17 cellular contexts compared by ENCODE assay signal in genomic region chr12:68479261-68479581, GRCh38.
A peak's percentile ranks its signal among the peaks of the same experiment; 100 is the strongest.
DNase-seq lines count a peak whose midpoint lies in the region; ATAC-seq and TF ChIP-seq lines count a peak whose summit lies in the region.
"Had no signal": no experiment of that assay in that cellular context is flagged by ENCODE, and none has a peak within 500 bp of the region (broad histone marks: within the 10 kb centered on the region; RNA-seq: fewer than 3 reads in every experiment).

No MANE protein-coding gene starts in this region.

- H3K27ac Mint-ChIP-seq in osteocyte (ENCODE audit: unreplicated experiment) = peak overlapping the region; percentile 91
- H3K27ac Mint-ChIP-seq: activated T-helper 1 cell treated with anti-CD3 and anti-CD28 coated beads, Interleukin-12 subunit alpha, Interleukin-12 subunit beta, Interleukin-2, Interleukin-4 antibody, amounts not matched to agents 30 ng/mL and 10 ng/mL and 1 ng/mL, durations not matched to agents 14 hours and 24 hours and 36 hours; T-helper 2 cell treated with Interferon-gamma antibody and Interleukin-4, amounts not matched to agents 5 μg/mL and 100 μg/mL, for 36 hours had no signal

- DNase-seq in AG10803 (ENCODE audit: low read depth) = peak; percentile 96
- DNase-seq in PC-3 = no peak
- DNase-seq in fibroblast of gingiva (ENCODE audit: low read depth) = peak; percentile 96
- DNase-seq in osteocyte (ENCODE audit: extremely low spot score, unreplicated experiment) = no peak
- no peak for DNase-seq in OCI-M1 (lab: John Stamatoyannopoulos, UW)
- no peak for DNase-seq in esophagus squamous epithelium (lab: John Stamatoyannopoulos, UW)
- DNase-seq in NCI-H2171 treated with DMSO at 0.1 percent for 48 hours (lab: John Stamatoyannopoulos, UW) = no peak
- DNase-seq in left cardiac atrium = no peak
- DNase-seq: activated CD4-positive, alpha-beta T cell treated with anti-CD3 and anti-CD28 coated beads for 4 hours; C1 segment of cervical spinal cord; DMS79 treated with DMSO at 0.1 percent for 48 hours; NCI-H1694; NCI-H82; pancreas had no signal

- no peak overlapping the region for H3K4me3 ChIP-seq in AG10803 (ENCODE audit: low read length)
- H3K4me3 ChIP-seq in PC-3 (ENCODE audit: low read length) = no peak overlapping the region
- H3K4me3 ChIP-seq in esophagus squamous epithelium = no peak overlapping the region
- H3K4me3 ChIP-seq: ascending aorta, pancreas had no signal

- no peak for ATAC-seq in PC-3
- ATAC-seq in left cardiac atrium = no peak
- ATAC-seq: pancreas had no signal

- 61 to 64% methylated on average over 3 of the region's 3 CpGs for WGBS in esophagus squamous epithelium, 2 donors

- peaks cover 49% of the 10 kb centered on the region for H3K4me1 Mint-ChIP-seq in osteocyte (ENCODE audit: unreplicated experiment)

- no peaks in the 10 kb centered on the region for H3K27me3 Mint-ChIP-seq in osteocyte (ENCODE audit: unreplicated experiment)

- H3K9me2 ChIP-seq in PC-3 (replicated peaks; ENCODE audit: low read length) = no peaks in the 10 kb centered on the region

- no peak overlapping the region for H2AFZ ChIP-seq in PC-3 (ENCODE audit: low read length)

- H3K4me1 ChIP-seq in PC-3 (ENCODE audit: insufficient read depth, low read length) = peaks cover 24% of the 10 kb centered on the region
- H3K4me1 ChIP-seq in esophagus squamous epithelium = peaks cover 0 to 5% (median 0%) of the 10 kb centered on the region in 3 donors
- H3K4me1 ChIP-seq: ascending aorta, pancreas had no signal

- BruUV-seq in PC-3 (replicated peaks; lab: Mats Ljungman, UMichigan) = no TSS peak

- H4K20me1 ChIP-seq in PC-3 (ENCODE audit: low read length) = no peaks in the 10 kb centered on the region

- H3K36me3 Mint-ChIP-seq in osteocyte (ENCODE audit: unreplicated experiment) = no peaks in the 10 kb centered on the region

- no peaks in the 10 kb centered on the region for H3F3A ChIP-seq in PC-3 (ENCODE audit: low read length, unreplicated experiment)

- CTCF ChIA-PET in PC-3 (lab: Charles Lee) = no interaction called here

- no peaks in the 10 kb centered on the region for H3K36me3 ChIP-seq in PC-3 (ENCODE audit: low read depth, low read length)
- H3K36me3 ChIP-seq in esophagus squamous epithelium = no peaks in the 10 kb centered on the region
- H3K36me3 ChIP-seq: ascending aorta, pancreas had no signal

- no peak overlapping the region for H3K9ac ChIP-seq in PC-3 (ENCODE audit: low read length)

- POLR2A ChIA-PET in PC-3 (lab: Charles Lee; ENCODE audit: unreplicated experiment) = no interaction called here

- H3K79me2 ChIP-seq in PC-3 (ENCODE audit: low read length) = no peaks in the 10 kb centered on the region

- TF ChIP-seq POLR2A in esophagus squamous epithelium (IDR thresholded peaks at IDR 0.05) = no peak

- intact Hi-C loops in PC-3 (cut with micrococcal nuclease) (no loop called here), esophagus squamous epithelium (cut with DNase I) (no loop called here), left cardiac atrium (cut with DNase I) (no loop called here)

- H3K27ac ChIP-seq in PC-3 (ENCODE audit: low read length) (peak overlapping the region; percentile 37), esophagus squamous epithelium (peak overlapping the region in 2 of 4 donors; percentile 47 to 53)
- H3K27ac ChIP-seq: ascending aorta, pancreas had no signal

- TF ChIP-seq CTCF in AG10803 (conservative IDR thresholded peaks at IDR 0.05; ENCODE audit: low read length) = no peak
- no peak for TF ChIP-seq CTCF in PC-3 (conservative IDR thresholded peaks at IDR 0.05; ENCODE audit: low read depth, low read length)
- TF ChIP-seq CTCF in osteocyte (IDR thresholded peaks at IDR 0.05) = no peak
- TF ChIP-seq CTCF in esophagus squamous epithelium (IDR thresholded peaks at IDR 0.05) = no peak

- no peak overlapping the region for H3K4me2 ChIP-seq in PC-3 (ENCODE audit: low read length)

- peaks cover 3% of the 10 kb centered on the region for H3K9me3 Mint-ChIP-seq in osteocyte (ENCODE audit: unreplicated experiment)

- H3K27me3 ChIP-seq in PC-3 (ENCODE audit: low read length) (no peaks in the 10 kb centered on the region), esophagus squamous epithelium (no peaks in the 10 kb centered on the region)
- H3K27me3 ChIP-seq: ascending aorta, pancreas had no signal

- H3K9me3 ChIP-seq in PC-3 (ENCODE audit: low read length) (no peaks in the 10 kb centered on the region), esophagus squamous epithelium (no peaks in the 10 kb centered on the region)
- H3K9me3 ChIP-seq: ascending aorta, pancreas had no signal

- no peak overlapping the region for H3K4me3 Mint-ChIP-seq in osteocyte (ENCODE audit: unreplicated experiment)
- H3K4me3 Mint-ChIP-seq: activated T-helper 1 cell treated with anti-CD3 and anti-CD28 coated beads, Interleukin-12 subunit alpha, Interleukin-12 subunit beta, Interleukin-2, Interleukin-4 antibody, amounts not matched to agents 30 ng/mL and 10 ng/mL and 1 ng/mL, durations not matched to agents 14 hours and 24 hours and 36 hours; T-helper 2 cell treated with Interferon-gamma antibody and Interleukin-4, amounts not matched to agents 5 μg/mL and 100 μg/mL, for 36 hours had no signal

Comparison
In these comparisons a context has a peak if more than half of its experiments do, and no peak if none do; other contexts are left out.
1. DNase-seq: peak in AG10803 (single experiment) and fibroblast of gingiva (single experiment); none in PC-3 (single experiment), osteocyte (single experiment), OCI-M1 (single experiment), esophagus squamous epithelium (single experiment), NCI-H2171 treated with DMSO at 0.1 percent for 48 hours (single experiment) and left cardiac atrium (single experiment).